Comparison of ENCODE assay signal across 31 cellular contexts in the genomic region with DNA sequence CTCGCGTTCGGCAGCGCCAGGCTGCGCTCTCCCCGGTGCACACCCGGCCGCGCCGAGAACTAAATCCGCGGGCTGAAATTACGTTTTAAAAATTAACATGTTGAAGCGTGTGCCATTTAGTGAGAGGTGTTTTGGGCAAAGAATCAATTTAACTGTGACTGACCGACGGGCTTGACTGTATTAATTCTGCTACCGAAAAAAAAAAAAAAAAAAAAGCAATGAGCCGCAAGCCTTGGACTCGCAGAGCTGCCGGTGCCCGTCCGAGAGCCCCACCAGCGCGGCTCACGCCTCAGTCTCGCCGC. TPM values are rescaled to one million over a fixed set of nuclear protein-coding genes. Genes with fewer than 3 reads are reported as not detected.
DNase-seq lines count a peak whose midpoint lies in the region; ATAC-seq and TF ChIP-seq lines count a peak whose summit lies in the region.
"Had no signal": no experiment of that assay in that cellular context is flagged by ENCODE, and none has a peak within 500 bp of the region (broad histone marks: within the 10 kb centered on the region; RNA-seq: fewer than 3 reads in every experiment).

No MANE protein-coding gene starts in this region.

- no CpG with 5 or more reads among the region's 27 CpGs for WGBS in H9 (ENCODE audit: extremely low coverage, insufficient read length, low lambda C conversion rate)

- no peak overlapping the region for H2BK20ac ChIP-seq in H9 (ENCODE audit: low read depth, low read length, poor library complexity, severe bottlenecking)

- H3K4me3 ChIP-seq in iPS-15b (ENCODE audit: low read depth, low read length) (peak overlapping the region; percentile 27), osteoblast (ENCODE audit: insufficient read depth, low read length) (no peak overlapping the region)
- H3K4me3 ChIP-seq: adrenal gland, GM23248, Peyer's patch had no signal

- H3K36me3 ChIP-seq in iPS-15b (ENCODE audit: control insufficient read depth, insufficient read depth, low read length) = no peaks in the 10 kb centered on the region
- H3K36me3 ChIP-seq in osteoblast (ENCODE audit: insufficient read depth, low read length) = no peaks in the 10 kb centered on the region
- H3K36me3 ChIP-seq: adrenal gland, Peyer's patch had no signal

- H3K4me2 ChIP-seq in H9 (ENCODE audit: insufficient read depth, insufficient read length, low read length) (peak overlapping the region; percentile 47), osteoblast (ENCODE audit: insufficient read depth, low read length) (no peak overlapping the region)

- H3K23me2 ChIP-seq in H9 (ENCODE audit: insufficient read length, low read depth, low read length, poor library complexity, severe bottlenecking) = peaks cover 8% of the 10 kb centered on the region

- no peak overlapping the region for H3T11ph ChIP-seq in H9 (ENCODE audit: low read length)

- no peaks in the 10 kb centered on the region for H3K79me1 ChIP-seq in H9 (ENCODE audit: insufficient read depth, low read depth, low read length, poor library complexity, severe bottlenecking)

- no peak overlapping the region for H3K9ac ChIP-seq in H9 (ENCODE audit: extremely low read depth, insufficient read length, low read length)
- H3K9ac ChIP-seq in iPS-15b (ENCODE audit: low read depth, low read length) = no peak overlapping the region
- H3K9ac ChIP-seq: GM23248 had no signal

- no peak overlapping the region for H2BK12ac ChIP-seq in H9 (ENCODE audit: insufficient read length, low read depth, low read length)

- H4K8ac ChIP-seq in H9 (replicated peaks; ENCODE audit: insufficient read length, low read depth, low read length) = no peak overlapping the region

- no peak overlapping the region for H3K14ac ChIP-seq in H9 (ENCODE audit: insufficient read depth, low read length)

- H3K36me3 Mint-ChIP-seq in H9 (ENCODE audit: insufficient read depth in 1 of 3, low read depth in 3 of 3) = peaks cover 0 to 2% (median 0%) of the 10 kb centered on the region in 3 experiments; a peak in 2 of 7 replicates
- H3K36me3 Mint-ChIP-seq in brain = peaks cover under 1% of the 10 kb centered on the region
- H3K36me3 Mint-ChIP-seq in stimulated activated naive B cell treated with anti-CD40 and anti-IgM and Interleukin-4, amounts not matched to agents 10 μg/mL and 1 μg/mL and 100 μg/mL, for 72 hours = peaks cover 2 to 10% of the 10 kb centered on the region in 2 donors
- H3K36me3 Mint-ChIP-seq: type B pancreatic cell had no signal

- H3K56ac ChIP-seq in H9 (ENCODE audit: insufficient read length, low read depth, low read length) = no peak overlapping the region

- ATAC-seq in stimulated activated naive B cell treated with anti-CD40 and anti-IgM and Interleukin-4, amounts not matched to agents 10 μg/mL and 1 μg/mL and 100 μg/mL, for 72 hours (replicated peaks) = no peak
- no peak for ATAC-seq in GM21576 (IDR thresholded peaks at IDR 0.05; ENCODE audit: unreplicated experiment)
- ATAC-seq: HepG2 had no signal

- H3K79me2 ChIP-seq in H9 (ENCODE audit: insufficient read depth, low read length) = no peaks in the 10 kb centered on the region
- no peaks in the 10 kb centered on the region for H3K79me2 ChIP-seq in osteoblast (ENCODE audit: insufficient read depth, low read length)

- H2BK120ac ChIP-seq in H9 (ENCODE audit: low read depth, low read length, poor library complexity, severe bottlenecking) = no peak overlapping the region

- H3K9me3 ChIP-seq in H9 (ENCODE audit: control insufficient read depth, low read depth, low read length) = no peaks in the 10 kb centered on the region
- H3K9me3 ChIP-seq in iPS-15b (ENCODE audit: control insufficient read depth, insufficient read depth, low read length) = no peaks in the 10 kb centered on the region
- H3K9me3 ChIP-seq in osteoblast (ENCODE audit: low read depth, low read length) = no peaks in the 10 kb centered on the region
- H3K9me3 ChIP-seq: adrenal gland, Peyer's patch had no signal

- H4K20me1 ChIP-seq in H9 (ENCODE audit: control insufficient read depth, insufficient read depth, insufficient read length) = no peaks in the 10 kb centered on the region
- H4K20me1 ChIP-seq in osteoblast (ENCODE audit: insufficient read depth, low read length) = no peaks in the 10 kb centered on the region

- no peaks in the 10 kb centered on the region for H3K4me1 ChIP-seq in H9 (ENCODE audit: insufficient read depth, low read length)
- H3K4me1 ChIP-seq in iPS-15b (ENCODE audit: control insufficient read depth, insufficient read depth, low read length) = peaks cover 3% of the 10 kb centered on the region
- H3K4me1 ChIP-seq in osteoblast (ENCODE audit: insufficient read depth, low read length) = no peaks in the 10 kb centered on the region
- H3K4me1 ChIP-seq: adrenal gland had no signal

- H3K9me3 Mint-ChIP-seq in H9 (peaks cover 4 to 5% of the 10 kb centered on the region in 2 experiments; a peak in 3 of 5 replicates), brain (peaks cover under 1 to 9% (median 5%) of the 10 kb centered on the region in 5 experiments)
- H3K9me3 Mint-ChIP-seq in stimulated activated naive B cell treated with anti-CD40 and anti-IgM and Interleukin-4, amounts not matched to agents 10 μg/mL and 1 μg/mL and 100 μg/mL, for 72 hours = peaks cover 0 to 1% of the 10 kb centered on the region in 2 donors
- H3K9me3 Mint-ChIP-seq: activated CD4-positive, alpha-beta memory T cell treated with anti-CD3 and anti-CD28 coated beads for 36 hours; activated T-helper 1 cell treated with anti-CD3 and anti-CD28 coated beads, Interleukin-12 subunit alpha, Interleukin-12 subunit beta, Interleukin-2, Interleukin-4 antibody, amounts not matched to agents 30 ng/mL and 10 ng/mL and 1 ng/mL, durations not matched to agents 14 hours and 24 hours and 36 hours; central memory CD8-positive, alpha-beta T cell; type B pancreatic cell had no signal

- no peak overlapping the region for H3K27ac Mint-ChIP-seq in H9
- peak overlapping the region in 3 of 5 experiments; percentile 31 to 88 (median 87) for H3K27ac Mint-ChIP-seq in brain
- peak overlapping the region; percentile 88 for H3K27ac Mint-ChIP-seq in stimulated activated naive B cell treated with anti-CD40 and anti-IgM and Interleukin-4, amounts not matched to agents 10 μg/mL and 1 μg/mL and 100 μg/mL, for 72 hours
- H3K27ac Mint-ChIP-seq: activated CD4-positive, alpha-beta memory T cell treated with anti-CD3 and anti-CD28 coated beads for 36 hours; activated T-helper 1 cell treated with anti-CD3 and anti-CD28 coated beads, Interleukin-12 subunit alpha, Interleukin-12 subunit beta, Interleukin-2, Interleukin-4 antibody, amounts not matched to agents 30 ng/mL and 10 ng/mL and 1 ng/mL, durations not matched to agents 14 hours and 24 hours and 36 hours; type B pancreatic cell had no signal

- no peak overlapping the region for H3K18ac ChIP-seq in H9 (ENCODE audit: insufficient read length, low read depth, low read length)

- H4K91ac ChIP-seq in H9 (ENCODE audit: insufficient read length, low read depth, low read length) = no peak overlapping the region

- TF ChIP-seq CTCF in H9 (conservative IDR thresholded peaks at IDR 0.05) = no peak
- TF ChIP-seq CTCF in brain (conservative IDR thresholded peaks at IDR 0.05) = no peak
- no peak for TF ChIP-seq CTCF in osteoblast (IDR thresholded peaks at IDR 0.05; ENCODE audit: extremely low read depth, low read depth, low read length)

- H3K4me3 Mint-ChIP-seq in H9 (peak overlapping the region in 1 of 2 experiments; percentile 80; a peak in 3 of 5 replicates), brain (peak overlapping the region; percentile 87 to 94 (median 91))
- H3K4me3 Mint-ChIP-seq in stimulated activated naive B cell treated with anti-CD40 and anti-IgM and Interleukin-4, amounts not matched to agents 10 μg/mL and 1 μg/mL and 100 μg/mL, for 72 hours = no peak overlapping the region
- H3K4me3 Mint-ChIP-seq: activated CD4-positive, alpha-beta memory T cell treated with anti-CD3 and anti-CD28 coated beads for 36 hours; activated T-helper 1 cell treated with anti-CD3 and anti-CD28 coated beads, Interleukin-12 subunit alpha, Interleukin-12 subunit beta, Interleukin-2, Interleukin-4 antibody, amounts not matched to agents 30 ng/mL and 10 ng/mL and 1 ng/mL, durations not matched to agents 14 hours and 24 hours and 36 hours; central memory CD8-positive, alpha-beta T cell; type B pancreatic cell had no signal

- no peak overlapping the region for H2BK15ac ChIP-seq in H9 (ENCODE audit: low read depth, low read length)

- H4K5ac ChIP-seq in H9 (ENCODE audit: insufficient read length, low read depth, low read length) = no peak overlapping the region

- no peak overlapping the region for H3K23ac ChIP-seq in H9 (ENCODE audit: insufficient read length, low read depth, low read length)

- DNase-seq in H9 = no peak
- DNase-seq in stimulated activated naive B cell treated with anti-CD40 and anti-IgM and Interleukin-4, amounts not matched to agents 10 μg/mL and 1 μg/mL and 100 μg/mL, for 72 hours = no peak
- no peak for DNase-seq in osteoblast (ENCODE audit: insufficient read length, low spot score, missing footprints)
- no peak for DNase-seq in foreskin melanocyte
- DNase-seq: activated CD4-positive, alpha-beta memory T cell treated with anti-CD3 and anti-CD28 coated beads for 36 hours; activated CD4-positive, CD25-positive, alpha-beta regulatory T cell treated with anti-CD3 and anti-CD28 coated beads, Interleukin-2, amount 50 U/mL, for 72 hours; activated CD8-positive, alpha-beta memory T cell treated with anti-CD3 and anti-CD28 coated beads, Interleukin-2, amount 50 U/mL, for 48 hours; activated naive CD4-positive, alpha-beta T cell treated with Interleukin-2 at 50 U/mL for 16 hours; adrenal gland; DND-41; GM23248; Kasumi-1; NCI-H1436; NCI-H2107; Peyer's patch; SHP77 treated with DMSO at 0.1 percent for 48 hours; stimulated activated CD4-positive, alpha-beta T cell treated with anti-CD3 and anti-CD28 coated beads, Interleukin-4, amount 100 ng/mL, for 24 hours had no signal

- no peak overlapping the region for H2AK5ac ChIP-seq in H9 (ENCODE audit: insufficient read length, low read length)

- peaks cover 100% of the 10 kb centered on the region for H3K27me3 Mint-ChIP-seq in H9 (ENCODE audit: low read depth)
- peaks cover 61% of the 10 kb centered on the region for H3K27me3 Mint-ChIP-seq in brain
- peaks cover 64 to 81% of the 10 kb centered on the region in 2 donors for H3K27me3 Mint-ChIP-seq in stimulated activated naive B cell treated with anti-CD40 and anti-IgM and Interleukin-4, amounts not matched to agents 10 μg/mL and 1 μg/mL and 100 μg/mL, for 72 hours

- H3K27me3 ChIP-seq in H9 (ENCODE audit: insufficient read depth, low read length) = peaks cover 96% of the 10 kb centered on the region
- H3K27me3 ChIP-seq in iPS-15b (ENCODE audit: control insufficient read depth, insufficient read depth, low read length) = peaks cover 98% of the 10 kb centered on the region
- peaks cover 86% of the 10 kb centered on the region for H3K27me3 ChIP-seq in osteoblast (ENCODE audit: insufficient read depth, low read length)

- no peak overlapping the region for H2BK5ac ChIP-seq in H9 (ENCODE audit: insufficient read length, low read length)

- no peak overlapping the region for H2AFZ ChIP-seq in H9 (ENCODE audit: low read length)
- no peak overlapping the region for H2AFZ ChIP-seq in osteoblast (ENCODE audit: low read length)
- H2AFZ ChIP-seq: GM23248 had no signal

- H3K4ac ChIP-seq in H9 (ENCODE audit: low read depth, low read length) = no peak overlapping the region

- H3K27ac ChIP-seq in H9 (ENCODE audit: insufficient read length, low read depth, low read length) (no peak overlapping the region), osteoblast (ENCODE audit: low read depth, low read length) (no peak overlapping the region)
- H3K27ac ChIP-seq: adrenal gland, GM23248, HL-60, Peyer's patch had no signal

- H3K4me1 Mint-ChIP-seq in H9 (peaks cover 18 to 54% of the 10 kb centered on the region in 2 experiments), brain (peaks cover 59% of the 10 kb centered on the region)
- H3K4me1 Mint-ChIP-seq in stimulated activated naive B cell treated with anti-CD40 and anti-IgM and Interleukin-4, amounts not matched to agents 10 μg/mL and 1 μg/mL and 100 μg/mL, for 72 hours = peaks cover 5 to 10% of the 10 kb centered on the region in 2 donors
- H3K4me1 Mint-ChIP-seq: central memory CD8-positive, alpha-beta T cell had no signal

RNA-seq across cellular contexts. Expression of a gene that starts 9.6 kb away (rescaled TPM):
- total RNA-seq in H9 (2021) = 0.09 and 0.17 TPM in 2 replicates
- polyA plus RNA-seq in brain (ENCODE audit: insufficient read depth, low read depth, low replicate concordance) = 98.5 TPM
- total RNA-seq in osteoblast = not detected in 2 replicates
- total RNA-seq: activated CD4-positive, alpha-beta memory T cell treated with anti-CD3 and anti-CD28 coated beads for 36 hours; activated T-helper 1 cell treated with anti-CD3 and anti-CD28 coated beads, Interleukin-12 subunit alpha, Interleukin-12 subunit beta, Interleukin-2, Interleukin-4 antibody, amounts not matched to agents 30 ng/mL and 10 ng/mL and 1 ng/mL, durations not matched to agents 14 hours and 24 hours and 36 hours; adrenal gland; GM23248; HepG2; kidney epithelial cell; liver; mesenteric fat pad; myocyte; Peyer's patch; pulmonary artery endothelial cell; T-helper 2 cell treated with Interferon-gamma antibody and Interleukin-4, amounts not matched to agents 100 ng/mL and 5 ng/mL, for 36 hours had no signal
- polyA plus RNA-seq: adrenal gland, GM23248, HepG2, liver had no signal

Comparison
In these comparisons a context has a peak if more than half of its experiments do, and no peak if none do; other contexts are left out.
1. H3K27ac Mint-ChIP-seq: peak in brain (3 of 5) and stimulated activated naive B cell treated with anti-CD40 and anti-IgM and Interleukin-4, amounts not matched to agents 10 μg/mL and 1 μg/mL and 100 μg/mL, for 72 hours (single experiment); none in H9 (0 of 3).
2. H3K4me3 Mint-ChIP-seq: peak in brain (5 of 5); none in stimulated activated naive B cell treated with anti-CD40 and anti-IgM and Interleukin-4, amounts not matched to agents 10 μg/mL and 1 μg/mL and 100 μg/mL, for 72 hours (0 of 2).